ENCODE assay signal across 19 cellular contexts in genomic region chr12:15556411-15556810, GRCh38.
DNase-seq lines count a peak whose midpoint lies in the region; ATAC-seq and TF ChIP-seq lines count a peak whose summit lies in the region.
"Had no signal": no experiment of that assay in that cellular context is flagged by ENCODE, and none has a peak within 500 bp of the region (broad histone marks: within the 10 kb centered on the region; RNA-seq: fewer than 3 reads in every experiment).

No MANE protein-coding gene starts in this region.

- H3K27ac ChIP-seq in GM23248 (no peak overlapping the region), PC-3 (ENCODE audit: low read length) (no peak overlapping the region), tibial artery (peak overlapping the region; percentile 58 to 59), smooth muscle cell (ENCODE audit: low read depth) (no peak overlapping the region)

- H3K4me2 ChIP-seq in GM23248 (ENCODE audit: unreplicated experiment) = peak overlapping the region; percentile 9
- no peak overlapping the region for H3K4me2 ChIP-seq in PC-3 (ENCODE audit: low read length)
- no peak overlapping the region for H3K4me2 ChIP-seq in smooth muscle cell

- in situ Hi-C loops in GM23248 (cut with MboI) = no loop called here

- H3K9me3 ChIP-seq in GM23248 (ENCODE audit: low read depth) (no peaks in the 10 kb centered on the region), PC-3 (ENCODE audit: low read length) (no peaks in the 10 kb centered on the region), tibial artery (no peaks in the 10 kb centered on the region), smooth muscle cell (replicated peaks; ENCODE audit: low read depth) (no peaks in the 10 kb centered on the region)
- H3K9me3 ChIP-seq: BE2C had no signal

- H3K9me2 ChIP-seq in GM23248 (ENCODE audit: insufficient read depth) = no peaks in the 10 kb centered on the region
- no peaks in the 10 kb centered on the region for H3K9me2 ChIP-seq in PC-3 (replicated peaks; ENCODE audit: low read length)

- H3K4me3 ChIP-seq in GM23248 (no peak overlapping the region), PC-3 (ENCODE audit: low read length) (no peak overlapping the region), fibroblast of pulmonary artery (replicated peaks; ENCODE audit: low read depth, low read length) (no peak overlapping the region), tibial artery (no peak overlapping the region), smooth muscle cell (no peak overlapping the region)

- H3K27me3 ChIP-seq in GM23248 (replicated peaks; ENCODE audit: insufficient read depth) = no peaks in the 10 kb centered on the region
- no peaks in the 10 kb centered on the region for H3K27me3 ChIP-seq in PC-3 (ENCODE audit: low read length)
- no peaks in the 10 kb centered on the region for H3K27me3 ChIP-seq in tibial artery
- no peaks in the 10 kb centered on the region for H3K27me3 ChIP-seq in smooth muscle cell (ENCODE audit: low read depth)
- H3K27me3 ChIP-seq: BE2C had no signal

- BruUV-seq in PC-3 (replicated peaks; lab: Mats Ljungman, UMichigan) = no TSS peak

- intact Hi-C loops in PC-3 (cut with micrococcal nuclease) = no loop called here
- intact Hi-C loops in tibial artery (cut with DNase I; ENCODE audit: low total_unique reads) = no loop called here

- no peaks in the 10 kb centered on the region for H4K20me1 ChIP-seq in GM23248 (ENCODE audit: insufficient read depth)
- H4K20me1 ChIP-seq in PC-3 (ENCODE audit: low read length) = no peaks in the 10 kb centered on the region
- H4K20me1 ChIP-seq in smooth muscle cell (ENCODE audit: low read depth) = no peaks in the 10 kb centered on the region

- H3K79me2 ChIP-seq in GM23248 (ENCODE audit: insufficient read depth) = no peaks in the 10 kb centered on the region
- no peaks in the 10 kb centered on the region for H3K79me2 ChIP-seq in PC-3 (ENCODE audit: low read length)
- H3K79me2 ChIP-seq in smooth muscle cell (ENCODE audit: low read depth) = no peaks in the 10 kb centered on the region

- 73 to 74% methylated on average over 2 of the region's 2 CpGs for WGBS in GM23248 (ENCODE audit: low coverage in 1 of 2, low lambda C conversion rate in 2 of 2, missing lambda C conversion rate in 2 of 2), 2 experiments
- 49% methylated on average over 2 of the region's 2 CpGs for WGBS in smooth muscle cell (ENCODE audit: low lambda C conversion rate)

- H3K36me3 ChIP-seq in GM23248 (ENCODE audit: low read depth) = no peaks in the 10 kb centered on the region
- H3K36me3 ChIP-seq in PC-3 (ENCODE audit: low read depth, low read length) = no peaks in the 10 kb centered on the region
- no peaks in the 10 kb centered on the region for H3K36me3 ChIP-seq in tibial artery
- no peaks in the 10 kb centered on the region for H3K36me3 ChIP-seq in smooth muscle cell (ENCODE audit: low read depth)

- H2AFZ ChIP-seq in GM23248 = no peak overlapping the region
- no peak overlapping the region for H2AFZ ChIP-seq in PC-3 (ENCODE audit: low read length)
- H2AFZ ChIP-seq in smooth muscle cell (ENCODE audit: low read depth) = no peak overlapping the region

- peaks cover 26% of the 10 kb centered on the region for H3F3A ChIP-seq in GM23248 (ENCODE audit: insufficient read depth)
- H3F3A ChIP-seq in PC-3 (ENCODE audit: low read length, unreplicated experiment) = no peaks in the 10 kb centered on the region
- no peaks in the 10 kb centered on the region for H3F3A ChIP-seq in smooth muscle cell (ENCODE audit: low read depth)

- peak; percentile 63 for ATAC-seq in PC-3
- ATAC-seq: Panc1 had no signal

- H3K4me1 ChIP-seq in GM23248 (ENCODE audit: insufficient read depth) (peaks cover 36% of the 10 kb centered on the region), PC-3 (ENCODE audit: insufficient read depth, low read length) (peaks cover 3% of the 10 kb centered on the region; the same call in 1 of the 2 replicates), tibial artery (peaks cover 0 to 47% (median 12%) of the 10 kb centered on the region in 4 donors), smooth muscle cell (ENCODE audit: low read depth) (no peaks in the 10 kb centered on the region)
- H3K4me1 ChIP-seq: BE2C had no signal

- POLR2A ChIA-PET in PC-3 (lab: Charles Lee; ENCODE audit: unreplicated experiment) = interaction anchor here (0.6 kb wide), 1 partner anchor 8 kb away, joined by 4 read pairs; no protein-coding TSS in a partner anchor

- TF ChIP-seq CTCF in PC-3 (conservative IDR thresholded peaks at IDR 0.05; ENCODE audit: low read depth, low read length) (no peak), fibroblast of pulmonary artery (IDR thresholded peaks at IDR 0.05; ENCODE audit: low read length, missing control alignments) (no peak), tibial artery (IDR thresholded peaks at IDR 0.05) (no peak), smooth muscle cell (IDR thresholded peaks at IDR 0.05; ENCODE audit: borderline replicate concordance, insufficient read depth, poor library complexity, severe bottlenecking) (no peak)

- CTCF ChIA-PET in PC-3 (lab: Charles Lee) = no interaction called here

- DNase-seq in GM23248 = no peak
- peak; percentile 5 for DNase-seq in PC-3
- peak; percentile 23 for DNase-seq in fibroblast of pulmonary artery (ENCODE audit: low read depth)
- no peak for DNase-seq in tibial artery
- no peak for DNase-seq in smooth muscle cell (lab: John Stamatoyannopoulos, UW; ENCODE audit: unreplicated experiment)
- no peak for DNase-seq in AG08396 (ENCODE audit: low spot score)
- no peak for DNase-seq in NCI-H446 (lab: John Stamatoyannopoulos, UW)
- DNase-seq: BE2C; Calu3; CD4-positive, alpha-beta memory T cell; DMS53; GOT3; KBM-7; NCI-H1048; NCI-H146; NCI-H2081; NCI-H510A treated with DMSO at 0.1 percent for 48 hours; NCI-H82 had no signal

- H3K9ac ChIP-seq in GM23248 (no peak overlapping the region), PC-3 (ENCODE audit: low read length) (no peak overlapping the region), smooth muscle cell (ENCODE audit: low read depth) (no peak overlapping the region)

Comparison
In these comparisons a context has a peak if more than half of its experiments do, and no peak if none do; other contexts are left out.
1. DNase-seq: peak in PC-3 (single experiment) and fibroblast of pulmonary artery (single experiment); none in GM23248 (single experiment), tibial artery (0 of 2), smooth muscle cell (single experiment), AG08396 (single experiment) and NCI-H446 (0 of 2).
2. H3K27ac ChIP-seq: peak in tibial artery (2 of 2); none in GM23248 (single experiment), PC-3 (single experiment) and smooth muscle cell (single experiment).